9 cellular contexts compared by ENCODE assay signal in genomic region chr9:105500108-105500766, GRCh38. TPM values are rescaled to one million over a fixed set of nuclear protein-coding genes. Genes with fewer than 3 reads are reported as not detected.
A peak's percentile ranks its signal among the peaks of the same experiment; 100 is the strongest.
DNase-seq lines count a peak whose midpoint lies in the region; ATAC-seq and TF ChIP-seq lines count a peak whose summit lies in the region.
"Had no signal": no experiment of that assay in that cellular context is flagged by ENCODE, and none has a peak within 500 bp of the region (broad histone marks: within the 10 kb centered on the region; RNA-seq: fewer than 3 reads in every experiment).

No MANE protein-coding gene starts in this region.

- H2AFZ ChIP-seq in osteoblast (ENCODE audit: low read length) = no peak overlapping the region

- no peaks in the 10 kb centered on the region for H3K36me3 ChIP-seq in osteoblast (ENCODE audit: insufficient read depth, low read length)

- H3K4me3 ChIP-seq in osteoblast (ENCODE audit: insufficient read depth, low read length) = no peak overlapping the region

- H3K27ac ChIP-seq in osteoblast (ENCODE audit: low read depth, low read length) = no peak overlapping the region

- ATAC-seq in stimulated activated naive CD8-positive, alpha-beta T cell treated with anti-CD3 and anti-CD28 coated beads, Interleukin-15, Interleukin-2, amounts not matched to agents 100 U/mL and 50 U/mL, for 24 hours = peak; percentile 73
- no peak for ATAC-seq in stimulated activated naive CD8-positive, alpha-beta T cell treated with anti-CD3 and anti-CD28 coated beads, Interleukin-15, amount 100 ng/mL, for 72 hours
- ATAC-seq in HG02943 (IDR thresholded peaks at IDR 0.05; ENCODE audit: low read depth, unreplicated experiment) = peak; percentile 80
- ATAC-seq: right cardiac atrium had no signal

- peaks cover 4% of the 10 kb centered on the region for H3K4me1 ChIP-seq in osteoblast (ENCODE audit: insufficient read depth, low read length)

- no peak overlapping the region for H3K4me3 Mint-ChIP-seq in stimulated activated naive CD8-positive, alpha-beta T cell treated with anti-CD3 and anti-CD28 coated beads, Interleukin-15, amount 100 ng/mL, for 72 hours

- peaks cover 29% of the 10 kb centered on the region for H3K79me2 ChIP-seq in osteoblast (ENCODE audit: insufficient read depth, low read length)

- H4K20me1 ChIP-seq in osteoblast (ENCODE audit: insufficient read depth, low read length) = no peaks in the 10 kb centered on the region

- H3K27ac Mint-ChIP-seq in stimulated activated naive CD8-positive, alpha-beta T cell treated with anti-CD3 and anti-CD28 coated beads, Interleukin-15, amount 100 ng/mL, for 72 hours = no peak overlapping the region

- H3K27me3 ChIP-seq in osteoblast (ENCODE audit: insufficient read depth, low read length) = no peaks in the 10 kb centered on the region

- no peak overlapping the region for H3K4me2 ChIP-seq in osteoblast (ENCODE audit: insufficient read depth, low read length)

- no peak for TF ChIP-seq CTCF in osteoblast (IDR thresholded peaks at IDR 0.05; ENCODE audit: extremely low read depth, low read depth, low read length)

- no peaks in the 10 kb centered on the region for H3K27me3 Mint-ChIP-seq in stimulated activated naive CD8-positive, alpha-beta T cell treated with anti-CD3 and anti-CD28 coated beads, Interleukin-15, amount 100 ng/mL, for 72 hours

- H3K9me3 ChIP-seq in osteoblast (ENCODE audit: low read depth, low read length) = no peaks in the 10 kb centered on the region

- peaks cover 5% of the 10 kb centered on the region for H3K4me1 Mint-ChIP-seq in stimulated activated naive CD8-positive, alpha-beta T cell treated with anti-CD3 and anti-CD28 coated beads, Interleukin-15, amount 100 ng/mL, for 72 hours

- peaks cover 0 to 7% of the 10 kb centered on the region in 2 donors for H3K9me3 Mint-ChIP-seq in stimulated activated naive CD8-positive, alpha-beta T cell treated with anti-CD3 and anti-CD28 coated beads, Interleukin-15, amount 100 ng/mL, for 72 hours

- DNase-seq in stimulated activated naive CD8-positive, alpha-beta T cell treated with anti-CD3 and anti-CD28 coated beads, Interleukin-15, Interleukin-2, amounts not matched to agents 100 U/mL and 50 U/mL, for 24 hours = no peak
- no peak for DNase-seq in stimulated activated naive CD8-positive, alpha-beta T cell treated with anti-CD3 and anti-CD28 coated beads, Interleukin-15, amount 100 ng/mL, for 72 hours
- DNase-seq in NOMO-1 treated with dmso at 0.1 percent for 144 hours (lab: John Stamatoyannopoulos, UW; ENCODE audit: unreplicated experiment) (peak; percentile 49), osteoblast (ENCODE audit: insufficient read length, low spot score, missing footprints) (no peak), T-helper 1 cell (no peak), NCI-H2171 (lab: John Stamatoyannopoulos, UW) (no peak), NCI-H1417 (lab: John Stamatoyannopoulos, UW) (no peak)
- DNase-seq: right cardiac atrium had no signal

RNA-seq across cellular contexts. Expression of gene FSD1L, which starts 52.4 kb away (rescaled TPM):
- 6.5 and 7.1 TPM in 2 replicates for total RNA-seq in osteoblast

RNA-seq across cellular contexts. Expression of gene FKTN, which starts 57.7 kb away (rescaled TPM):
- total RNA-seq in osteoblast = 21.0 and 21.5 TPM in 2 replicates
